8 cellular contexts compared by ENCODE assay signal in genomic region chr4:42397635-42398447, GRCh38. TPM values are rescaled to one million over a fixed set of nuclear protein-coding genes. Genes with fewer than 3 reads are reported as not detected.
DNase-seq lines count a peak whose midpoint lies in the region; ATAC-seq and TF ChIP-seq lines count a peak whose summit lies in the region.

No MANE protein-coding gene starts in this region.

- peak; percentile 51 for DNase-seq in stimulated activated CD4-positive, alpha-beta T cell treated with anti-CD3 and anti-CD28 coated beads, Interleukin-15, amount 100 ng/mL, for 24 hours
- DNase-seq in stimulated activated CD4-positive, alpha-beta T cell treated with anti-CD3 and anti-CD28 coated beads, Interleukin-4, amount 100 ng/mL, for 24 hours: no peak
- peak; percentile 24 for DNase-seq in UCSD-AML1 (lab: John Stamatoyannopoulos, UW; ENCODE audit: unreplicated experiment)
- peak; percentile 41 for DNase-seq in fibroblast of the aortic adventitia (ENCODE audit: low read depth)
- no peak for DNase-seq in MV-4-11 (lab: John Stamatoyannopoulos, UW)
- DNase-seq in inferior parietal cortex (ENCODE audit: extremely low spot score): no peak

- no peaks in the 10 kb centered on the region for H3K36me3 ChIP-seq in neutrophil

- H3K4me3 ChIP-seq in fibroblast of the aortic adventitia (ENCODE audit: low read depth, low read length): peak overlapping the region; percentile 64
- H3K4me3 ChIP-seq in neutrophil (ENCODE audit: low read depth in 1 of 2, low read length in 1 of 2): peak overlapping the region; percentile 15 to 34

- ATAC-seq in HG03039 (IDR thresholded peaks at IDR 0.05; ENCODE audit: unreplicated experiment): peak; percentile 32

- H3K27ac ChIP-seq in neutrophil: no peak overlapping the region

- no peak for TF ChIP-seq CTCF in fibroblast of the aortic adventitia (IDR thresholded peaks at IDR 0.05; ENCODE audit: insufficient read depth, low read length)
- no peak for TF ChIP-seq CTCF in neutrophil (IDR thresholded peaks at IDR 0.05)

- peaks cover 23 to 25% of the 10 kb centered on the region in 2 experiments for H3K4me1 ChIP-seq in neutrophil (ENCODE audit: control insufficient read depth in 1 of 2, insufficient read depth in 1 of 2, low read depth in 1 of 2, low read length in 1 of 2)

- peaks cover 100% of the 10 kb centered on the region for H3K27me3 ChIP-seq in neutrophil

- H3K9me3 ChIP-seq in neutrophil: no peaks in the 10 kb centered on the region

RNA-seq across cellular contexts. Expression of gene SHISA3, which starts 0.6 kb away (rescaled TPM):
- total RNA-seq in fibroblast of the aortic adventitia (ENCODE audit: low replicate concordance): 2.0 and 6.0 TPM in 2 replicates

Comparison
In these comparisons a context has a peak if more than half of its experiments do, and no peak if none do; other contexts are left out.
1. DNase-seq: peak in stimulated activated CD4-positive, alpha-beta T cell treated with anti-CD3 and anti-CD28 coated beads, Interleukin-15, amount 100 ng/mL, for 24 hours (single experiment), UCSD-AML1 (single experiment) and fibroblast of the aortic adventitia (single experiment); none in stimulated activated CD4-positive, alpha-beta T cell treated with anti-CD3 and anti-CD28 coated beads, Interleukin-4, amount 100 ng/mL, for 24 hours (single experiment), MV-4-11 (single experiment) and inferior parietal cortex (single experiment).